ENCODE assay signal across 18 cellular contexts in the genomic region with DNA sequence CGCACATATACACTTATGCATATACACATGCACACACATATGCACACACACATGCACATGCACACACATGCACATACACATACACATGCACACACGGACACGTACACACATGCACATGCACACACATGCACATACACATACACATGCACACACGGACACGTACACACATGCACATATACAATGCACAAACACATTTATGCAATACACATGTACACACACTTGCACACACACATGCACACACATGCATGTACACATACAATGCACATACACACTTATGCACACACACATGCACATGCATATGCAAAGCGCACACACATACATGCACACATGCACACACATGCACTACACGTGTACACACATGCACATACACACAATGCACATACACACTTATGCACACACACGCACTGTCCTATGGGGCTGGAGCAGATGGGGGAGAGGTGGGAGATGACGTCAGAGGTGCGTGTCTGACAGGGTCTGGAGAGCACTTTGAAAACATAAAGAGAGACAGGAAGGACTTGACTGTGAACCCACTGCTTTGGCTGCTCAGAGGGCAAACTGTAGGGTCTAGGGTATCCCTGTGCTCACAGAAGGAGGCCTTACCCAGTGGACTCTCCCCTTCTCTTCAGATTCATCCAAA.
DNase-seq lines count a peak whose midpoint lies in the region; ATAC-seq, FAIRE-seq and TF ChIP-seq lines count a peak whose summit lies in the region.
"Had no signal": no experiment of that assay in that cellular context is flagged by ENCODE, and none has a peak within 500 bp of the region (broad histone marks: within the 10 kb centered on the region; RNA-seq: fewer than 3 reads in every experiment).

No MANE protein-coding gene starts in this region.

- no peak overlapping the region for H2BK15ac ChIP-seq in neuronal stem cell (ENCODE audit: low read length)

- TF ChIP-seq CTCF in bronchial epithelial cell (IDR thresholded peaks at IDR 0.05; ENCODE audit: insufficient read depth, low read length, severe bottlenecking): no peak
- TF ChIP-seq CTCF in A673 (conservative IDR thresholded peaks at IDR 0.05; ENCODE audit: low read depth, low read length): no peak

- WGBS in neuronal stem cell (ENCODE audit: extremely low coverage in 2 of 2, insufficient read length in 2 of 2, insufficient replicate concordance in 1 of 2), 2 donors: no CpG with 5 or more reads among the region's 10 CpGs

- peaks cover 0 to 12% of the 10 kb centered on the region in 2 donors for H3K4me1 ChIP-seq in neuronal stem cell (ENCODE audit: control insufficient read depth in 2 of 2, insufficient read depth in 1 of 2, low read depth in 1 of 2, low read length in 2 of 2)
- H3K4me1 ChIP-seq in A673 (ENCODE audit: insufficient read depth, low read length, poor library complexity, severe bottlenecking): no peaks in the 10 kb centered on the region

- H3K9me3 ChIP-seq in neuronal stem cell (replicated peaks in 1 of 2; ENCODE audit: control insufficient read depth in 2 of 2, insufficient read depth in 1 of 2, low read depth in 1 of 2, low read length in 2 of 2) (peaks cover 0 to 4% of the 10 kb centered on the region in 2 donors), A673 (ENCODE audit: low read depth, low read length, poor library complexity, severe bottlenecking) (peaks cover 47% of the 10 kb centered on the region)

- H3K4me2 ChIP-seq in neuronal stem cell (ENCODE audit: insufficient read depth, low read length, poor library complexity, severe bottlenecking): no peak overlapping the region

- no peak overlapping the region for H2BK5ac ChIP-seq in neuronal stem cell (ENCODE audit: low read length)

- no peak overlapping the region for H3K4ac ChIP-seq in neuronal stem cell (ENCODE audit: low read length)

- peak overlapping the region; percentile 9 for H3K18ac ChIP-seq in neuronal stem cell (ENCODE audit: low read length)

- intact Hi-C loops in A673 (cut with micrococcal nuclease; ENCODE audit: unreplicated experiment): no loop called here

- POLR2A ChIA-PET in A673 (lab: Charles Lee; ENCODE audit: low non-redundant PET): no interaction called here

- H3K23ac ChIP-seq in neuronal stem cell (ENCODE audit: low read depth, low read length, poor library complexity): no peak overlapping the region

- no peak overlapping the region for H2AFZ ChIP-seq in neuronal stem cell (ENCODE audit: low read length)

- CTCF ChIA-PET in A673 (lab: Charles Lee): no interaction called here

- FAIRE-seq in bronchial epithelial cell (lab: Jason Lieb, UNC): peak; percentile 99
- FAIRE-seq: GM12878 had no signal

- no peak overlapping the region for H4K91ac ChIP-seq in neuronal stem cell (ENCODE audit: low read depth, low read length, poor library complexity)

- no peak overlapping the region for H3K27ac ChIP-seq in neuronal stem cell (replicated peaks; ENCODE audit: low read length)
- no peak overlapping the region for H3K27ac ChIP-seq in A673 (ENCODE audit: low read depth, low read length, poor library complexity, severe bottlenecking)
- H3K27ac ChIP-seq: 22Rv1, HL-60 had no signal

- no peaks in the 10 kb centered on the region for H3K79me1 ChIP-seq in neuronal stem cell (ENCODE audit: low read depth, low read length)

- no peak overlapping the region for H4K8ac ChIP-seq in neuronal stem cell (ENCODE audit: low read depth, low read length)

- H3K4me3 ChIP-seq in bronchial epithelial cell (ENCODE audit: low read depth, low read length): no peak overlapping the region
- peak overlapping the region in 1 of 2 donors; percentile 62 for H3K4me3 ChIP-seq in neuronal stem cell (ENCODE audit: low read length in 2 of 2)
- H3K4me3 ChIP-seq in A673 (ENCODE audit: low read depth, low read length, poor library complexity, severe bottlenecking): no peak overlapping the region
- H3K4me3 ChIP-seq: GM12878 had no signal

- H2BK12ac ChIP-seq in neuronal stem cell (ENCODE audit: low read length): no peak overlapping the region

- no peak overlapping the region for H3K14ac ChIP-seq in neuronal stem cell (ENCODE audit: low read length)

- H3K27me3 ChIP-seq in bronchial epithelial cell (ENCODE audit: control insufficient read depth, insufficient read depth, low read length) (no peaks in the 10 kb centered on the region), neuronal stem cell (ENCODE audit: control insufficient read depth in 3 of 3, insufficient read depth in 3 of 3, low read depth in 1 of 3, low read length in 3 of 3) (no peaks in the 10 kb centered on the region), A673 (replicated peaks; ENCODE audit: insufficient read depth, low read depth, low read length, poor library complexity) (no peaks in the 10 kb centered on the region)

- H2AK5ac ChIP-seq in neuronal stem cell (ENCODE audit: low read depth, low read length): no peak overlapping the region

- no peaks in the 10 kb centered on the region for H3K36me3 ChIP-seq in bronchial epithelial cell (ENCODE audit: control insufficient read depth, insufficient read depth, low read length)
- H3K36me3 ChIP-seq in neuronal stem cell (replicated peaks in 1 of 2; ENCODE audit: control insufficient read depth in 2 of 2, insufficient read depth in 2 of 2, low read length in 2 of 2): no peaks in the 10 kb centered on the region
- H3K36me3 ChIP-seq in A673 (ENCODE audit: insufficient read depth, low read length, poor library complexity, severe bottlenecking): no peaks in the 10 kb centered on the region

- no TSS peak for BruUV-seq in A673 (replicated peaks; lab: Mats Ljungman, UMichigan)

- ATAC-seq in HG03175 (IDR thresholded peaks at IDR 0.05; ENCODE audit: unreplicated experiment) (no peak), GM18867 (IDR thresholded peaks at IDR 0.05; ENCODE audit: unreplicated experiment) (no peak)
- ATAC-seq: GM12878 had no signal

- H2BK120ac ChIP-seq in neuronal stem cell (ENCODE audit: low read depth, low read length): no peak overlapping the region

- H3K9ac ChIP-seq in neuronal stem cell (ENCODE audit: low read depth, low read length, poor library complexity): no peak overlapping the region

- peak; percentile 36 for DNase-seq in activated effector memory CD4-positive, alpha-beta T cell treated with anti-CD3 and anti-CD28 coated beads, Interleukin-2, amount 50 U/mL, for 16 hours
- DNase-seq in activated effector memory CD4-positive, alpha-beta T cell treated with Interleukin-2 at 50 U/mL for 16 hours: no peak
- DNase-seq in bronchial epithelial cell (ENCODE audit: low read depth) (no peak), neuronal stem cell (ENCODE audit: low spot score) (no peak), A673 (ENCODE audit: low spot score) (no peak)
- DNase-seq: C1 segment of cervical spinal cord; Calu3; CD4-positive, alpha-beta T cell; DMS 273 treated with DMSO at 0.1 percent for 48 hours; GOT3; HCEC 1CT; IMR-90; KG1 had no signal
